1 cellular context compared by ENCODE assay signal in genomic region chr1:35555212-35555584, GRCh38.
TF ChIP-seq lines count a peak whose summit lies in the region.

No MANE protein-coding gene starts in this region.

TF ChIP-seq in WTC11, 78 proteins besides CTCF, POLR2A, EP300 and RAD21:
- TF ChIP-seq E2F4 (CRISPR knock-in tag; IDR thresholded peaks at IDR 0.05; ENCODE audit: borderline replicate concordance, low read depth) (no peak), ATF1 (CRISPR knock-in tag; IDR thresholded peaks at IDR 0.05) (no peak)
TF ChIP-seq in WTC11: peak in this region for 0.
